ENCODE assay signal across 18 cellular contexts in genomic region chr10:62728479-62728878, GRCh38.
A peak's percentile ranks its signal among the peaks of the same experiment; 100 is the strongest.
DNase-seq lines count a peak whose midpoint lies in the region; ATAC-seq lines count a peak whose summit lies in the region.
"Had no signal": no experiment of that assay in that cellular context is flagged by ENCODE, and none has a peak within 500 bp of the region (broad histone marks: within the 10 kb centered on the region; RNA-seq: fewer than 3 reads in every experiment).

No MANE protein-coding gene starts in this region.

- no peaks in the 10 kb centered on the region for H3K27me3 Mint-ChIP-seq in effector memory CD8-positive, alpha-beta T cell

- peak; percentile 18 for ATAC-seq in effector memory CD8-positive, alpha-beta T cell (replicated peaks)
- ATAC-seq in right cardiac atrium: no peak
- ATAC-seq in GM18861 (IDR thresholded peaks at IDR 0.05; ENCODE audit: unreplicated experiment): no peak
- no peak for ATAC-seq in HG03457 (IDR thresholded peaks at IDR 0.05; ENCODE audit: unreplicated experiment)

- peak overlapping the region in 1 of 2 donors; percentile 27 for H3K27ac Mint-ChIP-seq in effector memory CD8-positive, alpha-beta T cell

- H3K4me3 Mint-ChIP-seq in effector memory CD8-positive, alpha-beta T cell: no peak overlapping the region
- H3K4me3 Mint-ChIP-seq: activated T-cell treated with anti-CD3 and anti-CD28 coated beads, Interleukin-2, amount 50 U/mL, for 24 hours; neural crest cell had no signal

- peaks cover 2% of the 10 kb centered on the region for H3K36me3 Mint-ChIP-seq in effector memory CD8-positive, alpha-beta T cell (ENCODE audit: insufficient read depth)

- H3K27ac ChIP-seq in right cardiac atrium (ENCODE audit: low read length): no peak overlapping the region
- H3K27ac ChIP-seq: ascending aorta, SJSA1, VCaP had no signal

- H3K4me3 ChIP-seq in right cardiac atrium (ENCODE audit: low read length): no peak overlapping the region
- H3K4me3 ChIP-seq: ascending aorta, SJSA1 had no signal

- no peaks in the 10 kb centered on the region for H3K9me3 ChIP-seq in right cardiac atrium (ENCODE audit: control insufficient read depth, low read length)
- H3K9me3 ChIP-seq: ascending aorta, SJSA1 had no signal

- H3K9me3 Mint-ChIP-seq in effector memory CD8-positive, alpha-beta T cell: no peaks in the 10 kb centered on the region
- H3K9me3 Mint-ChIP-seq: activated T-cell treated with anti-CD3 and anti-CD28 coated beads, Interleukin-2, amount 50 U/mL, for 24 hours; neural crest cell had no signal

- no peaks in the 10 kb centered on the region for H3K27me3 ChIP-seq in right cardiac atrium (ENCODE audit: control insufficient read depth, insufficient read depth)
- H3K27me3 ChIP-seq: ascending aorta, SJSA1 had no signal

- WGBS in right cardiac atrium: 77% methylated on average over 1 of the region's 1 CpG

- peak; percentile 77 to 86 for DNase-seq in AML-193 (lab: John Stamatoyannopoulos, UW)
- DNase-seq in GM03348 (ENCODE audit: low spot score): peak; percentile 21
- DNase-seq in SIG-M5 (lab: John Stamatoyannopoulos, UW): peak; percentile 16
- no peak for DNase-seq in effector memory CD8-positive, alpha-beta T cell
- no peak for DNase-seq in right cardiac atrium
- DNase-seq: activated T-cell treated with anti-CD3 and anti-CD28 coated beads, Interleukin-2, amount 50 U/mL, for 24 hours; C1 segment of cervical spinal cord; head of caudate nucleus; mesenchymal stem cell; NCI-H1436 treated with DMSO at 0.1 percent for 48 hours; retina; substantia nigra had no signal

- H3K4me1 ChIP-seq in right cardiac atrium (ENCODE audit: control insufficient read depth, insufficient read depth, low read length): no peaks in the 10 kb centered on the region
- H3K4me1 ChIP-seq: ascending aorta had no signal

- H3K4me1 Mint-ChIP-seq in effector memory CD8-positive, alpha-beta T cell (ENCODE audit: low read depth in 2 of 2): peaks cover 10 to 18% of the 10 kb centered on the region in 2 donors

- intact Hi-C loops in right cardiac atrium (cut with DNase I): no loop called here

Comparison
In these comparisons a context has a peak if more than half of its experiments do, and no peak if none do; other contexts are left out.
1. DNase-seq: peak in AML-193 (2 of 2), GM03348 (single experiment) and SIG-M5 (single experiment); none in effector memory CD8-positive, alpha-beta T cell (0 of 3) and right cardiac atrium (0 of 3).